14 cellular contexts compared by ENCODE assay signal in the genomic region with DNA sequence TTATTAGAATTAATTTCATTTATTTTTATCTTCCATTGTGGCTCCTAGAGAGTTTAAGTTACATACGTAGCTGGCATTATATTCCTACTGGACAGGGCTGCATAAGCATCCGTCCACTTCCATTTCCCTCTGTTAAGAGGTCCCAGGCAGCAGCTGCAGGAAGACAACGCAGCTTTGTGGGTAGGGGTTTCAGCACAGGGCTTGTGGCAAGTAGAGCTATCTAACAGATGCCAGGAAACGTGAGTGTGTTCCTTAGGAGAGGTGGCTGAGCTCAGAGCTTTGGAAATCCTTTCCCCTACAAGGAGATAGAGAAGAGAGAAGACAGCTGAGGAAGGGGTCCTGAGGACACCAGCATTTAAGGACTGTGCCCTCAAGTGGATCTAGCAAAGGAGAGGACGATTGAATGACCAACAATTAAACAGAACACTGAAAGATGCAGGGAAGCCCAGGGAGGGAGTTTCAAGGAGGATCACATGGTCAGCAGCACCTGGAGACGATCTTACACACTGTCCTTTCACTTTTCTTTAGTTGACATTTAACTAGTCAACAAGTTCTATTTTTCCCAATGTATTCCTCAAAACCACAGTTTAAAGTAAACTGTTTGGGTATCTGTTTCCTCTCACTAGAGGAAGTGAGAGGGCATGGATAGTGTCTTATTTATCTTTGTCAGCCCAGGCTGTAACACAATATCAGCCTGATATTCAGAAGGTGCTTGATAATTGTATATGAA. TPM values are rescaled to one million over a fixed set of nuclear protein-coding genes. Genes with fewer than 3 reads are reported as not detected.
DNase-seq lines count a peak whose midpoint lies in the region; ATAC-seq and TF ChIP-seq lines count a peak whose summit lies in the region.
"Had no signal": no experiment of that assay in that cellular context is flagged by ENCODE, and none has a peak within 500 bp of the region (broad histone marks: within the 10 kb centered on the region; RNA-seq: fewer than 3 reads in every experiment).

No MANE protein-coding gene starts in this region.

- no peak overlapping the region for H3K4me3 ChIP-seq in CD4-positive, alpha-beta memory T cell (ENCODE audit: low read length in 2 of 2)
- no peak overlapping the region for H3K4me3 ChIP-seq in Jurkat, Clone E6-1 (ENCODE audit: low read length)
- H3K4me3 ChIP-seq: mucosa of descending colon had no signal

- no peaks in the 10 kb centered on the region for H3K27me3 ChIP-seq in CD4-positive, alpha-beta memory T cell (ENCODE audit: insufficient read depth, low read length)

- H3K4me1 ChIP-seq in CD4-positive, alpha-beta memory T cell (ENCODE audit: insufficient read depth, low read length) = peaks cover 27% of the 10 kb centered on the region

- no peak for ATAC-seq in activated T-helper 17 cell treated with anti-CD3 and anti-CD28 coated beads, Interleukin-2, amount 50 U/mL, for 72 hours (replicated peaks)
- no peak for ATAC-seq in GM21723 (IDR thresholded peaks at IDR 0.05; ENCODE audit: unreplicated experiment)
- ATAC-seq: mucosa of descending colon had no signal

- CTCF ChIA-PET in CD4-positive, alpha-beta memory T cell (lab: Charles Lee; ENCODE audit: partially characterized antibody) = interaction anchor here (0.9 to 2.7 kb wide), 4 partner anchors 7 to 115 kb away, joined by 3 to 8 read pairs (median 4); a partner anchor contains a TSS

- H3K36me3 ChIP-seq in CD4-positive, alpha-beta memory T cell (ENCODE audit: insufficient read depth, low read length) = no peaks in the 10 kb centered on the region

- intact Hi-C loops in CD4-positive, alpha-beta memory T cell (cut with micrococcal nuclease) = no loop called here

- no peak for TF ChIP-seq CTCF in nephron (IDR thresholded peaks at IDR 0.05; ENCODE audit: unreplicated experiment in 3 of 3)

- POLR2A ChIA-PET in CD4-positive, alpha-beta memory T cell (lab: Charles Lee; ENCODE audit: partially characterized antibody) = interaction anchor here (4.9 kb wide), 1 partner anchor 115 kb away, joined by 82 read pairs; a partner anchor contains a TSS

- no peaks in the 10 kb centered on the region for H3K9me3 Mint-ChIP-seq in CD4-positive, alpha-beta memory T cell
- no peaks in the 10 kb centered on the region for H3K9me3 Mint-ChIP-seq in activated T-helper 17 cell treated with anti-CD3 and anti-CD28 coated beads, Interleukin-2, amount 50 U/mL, for 72 hours
- H3K9me3 Mint-ChIP-seq in nephron = no peaks in the 10 kb centered on the region

- H3K27ac Mint-ChIP-seq in CD4-positive, alpha-beta memory T cell = peak overlapping the region in 5 of 7 donors; percentile 10 to 96 (median 50)
- H3K27ac Mint-ChIP-seq in activated T-helper 17 cell treated with anti-CD3 and anti-CD28 coated beads, Interleukin-2, amount 50 U/mL, for 72 hours = peak overlapping the region; percentile 55
- H3K27ac Mint-ChIP-seq in nephron = peak overlapping the region; percentile 30 to 54 (median 47)

- H3K4me3 Mint-ChIP-seq in CD4-positive, alpha-beta memory T cell = peak overlapping the region in 5 of 8 donors; percentile 11 to 56 (median 49)
- H3K4me3 Mint-ChIP-seq in activated T-helper 17 cell treated with anti-CD3 and anti-CD28 coated beads, Interleukin-2, amount 50 U/mL, for 72 hours = no peak overlapping the region
- H3K4me3 Mint-ChIP-seq in nephron = peak overlapping the region; percentile 24 to 70 (median 45)

- H3K27me3 Mint-ChIP-seq in CD4-positive, alpha-beta memory T cell = no peaks in the 10 kb centered on the region
- no peaks in the 10 kb centered on the region for H3K27me3 Mint-ChIP-seq in activated T-helper 17 cell treated with anti-CD3 and anti-CD28 coated beads, Interleukin-2, amount 50 U/mL, for 72 hours
- H3K27me3 Mint-ChIP-seq in nephron (ENCODE audit: low read depth) = peaks cover 2% of the 10 kb centered on the region

- peaks cover 17 to 38% (median 25%) of the 10 kb centered on the region in 4 donors for H3K4me1 Mint-ChIP-seq in CD4-positive, alpha-beta memory T cell
- peaks cover 6% of the 10 kb centered on the region for H3K4me1 Mint-ChIP-seq in activated T-helper 17 cell treated with anti-CD3 and anti-CD28 coated beads, Interleukin-2, amount 50 U/mL, for 72 hours
- H3K4me1 Mint-ChIP-seq in nephron = peaks cover 27% of the 10 kb centered on the region

- peaks cover 0 to 25% of the 10 kb centered on the region in 2 donors for H3K36me3 Mint-ChIP-seq in CD4-positive, alpha-beta memory T cell
- peaks cover 39% of the 10 kb centered on the region for H3K36me3 Mint-ChIP-seq in activated T-helper 17 cell treated with anti-CD3 and anti-CD28 coated beads, Interleukin-2, amount 50 U/mL, for 72 hours (ENCODE audit: low read depth)
- peaks cover 13% of the 10 kb centered on the region for H3K36me3 Mint-ChIP-seq in nephron (ENCODE audit: low read depth)

- H3K9me3 ChIP-seq in CD4-positive, alpha-beta memory T cell (ENCODE audit: control insufficient read depth in 1 of 2, low read length in 2 of 2) = no peaks in the 10 kb centered on the region
- H3K9me3 ChIP-seq: mucosa of descending colon had no signal

- no peak for DNase-seq in CD4-positive, alpha-beta memory T cell
- peak; percentile 21 for DNase-seq in Jurkat, Clone E6-1 (ENCODE audit: low read depth, low spot score)
- DNase-seq in SIG-M5 treated with dmso at 0.1 percent for 504 hours (lab: John Stamatoyannopoulos, UW; ENCODE audit: unreplicated experiment) (no peak), hepatic stellate cell (ENCODE audit: low spot score) (no peak)
- DNase-seq: activated CD4-positive, alpha-beta T cell treated with anti-CD3 and anti-CD28 coated beads, Interleukin-2, amount 50 U/mL, for 48 hours; activated naive CD4-positive, alpha-beta T cell treated with Interleukin-2 at 50 U/mL for 16 hours; H7; islet precursor cell; mucosa of descending colon; NCI-H1930; NCI-H526 treated with DMSO at 0.1 percent for 48 hours had no signal

- H3K27ac ChIP-seq in CD4-positive, alpha-beta memory T cell (ENCODE audit: low read depth, low read length) = no peak overlapping the region

RNA-seq across cellular contexts. Expression of a gene that starts 2.3 kb away (rescaled TPM):
- 10 to 100 TPM; 51.6 to 51.9 TPM for total RNA-seq in CD4-positive, alpha-beta memory T cell
- polyA plus RNA-seq in CD4-positive, alpha-beta memory T cell = 10 to 100 TPM; 43.3 to 80.1 TPM
- polyA plus RNA-seq in Jurkat, Clone E6-1 (2012; ENCODE audit: insufficient read depth, insufficient read length) = 17.8 TPM
- total RNA-seq in activated T-helper 17 cell treated with anti-CD3 and anti-CD28 coated beads, Interleukin-2, amount 50 U/mL, for 72 hours = 10 to 100 TPM; 20.6 to 62.0 TPM
